In the genomic region with DNA sequence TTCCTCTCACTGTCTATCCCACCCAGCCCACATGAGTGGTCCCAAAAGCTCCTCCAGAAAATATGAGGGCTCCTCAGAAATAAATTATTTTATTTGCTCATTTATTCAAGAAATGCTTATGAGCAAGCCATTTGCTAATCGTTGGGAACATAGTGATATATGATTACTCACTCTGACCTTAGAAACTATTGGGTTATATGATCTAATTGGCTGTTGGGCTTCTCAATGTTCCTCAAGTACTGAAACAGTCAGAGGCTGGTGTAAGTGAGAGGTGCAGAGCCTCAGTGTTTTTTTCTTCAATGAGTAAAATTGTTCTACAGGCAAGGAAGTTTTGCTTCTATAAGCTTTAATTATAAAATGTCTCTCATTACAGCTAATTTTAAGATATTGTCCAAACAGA, we compare ENCODE assay signal across 22 cellular contexts.
"Had no signal": no experiment of that assay in that cellular context is flagged by ENCODE, and none has a peak within 500 bp of the region (broad histone marks: within the 10 kb centered on the region; RNA-seq: fewer than 3 reads in every experiment).

No MANE protein-coding gene starts in this region.

- H3K4me1 Mint-ChIP-seq: naive thymus-derived CD4-positive, alpha-beta T cell; neural progenitor cell had no signal

- H3K27ac Mint-ChIP-seq: activated naive CD4-positive, alpha-beta T cell treated with anti-CD3 and anti-CD28 coated beads for 36 hours; activated T-helper 2 cell treated with anti-CD3 and anti-CD28 coated beads, Interferon-gamma antibody, Interleukin-2, Interleukin-4, amounts not matched to agents 10 μg/mL and 5 μg/mL and 100 μg/mL, durations not matched to agents 14 hours and 24 hours and 36 hours; effector memory CD8-positive, alpha-beta T cell; naive thymus-derived CD4-positive, alpha-beta T cell; neural progenitor cell; stimulated activated naive CD8-positive, alpha-beta T cell treated with anti-CD3 and anti-CD28 coated beads, Interleukin-15, Interleukin-2, amounts not matched to agents 100 ng/mL and 50 ng/mL, for 24 hours had no signal

- DNase-seq: activated CD4-positive, alpha-beta T cell treated with anti-CD3 and anti-CD28 coated beads, Interleukin-2, amount 50 U/mL, for 48 hours; activated naive CD4-positive, alpha-beta T cell treated with anti-CD3 and anti-CD28 coated beads for 36 hours; activated T-cell treated with anti-CD3 and anti-CD28 coated beads, Interleukin-2, amount 50 U/mL, for 1 hour; aorta; dermis blood vessel endothelial cell; effector memory CD8-positive, alpha-beta T cell; heart right ventricle; mesenchymal stem cell; naive thymus-derived CD4-positive, alpha-beta T cell; psoas muscle; right cardiac atrium; stimulated activated CD4-positive, alpha-beta T cell treated with anti-CD3 and anti-CD28 coated beads, Interleukin-15, amount 100 ng/mL, for 24 hours; stimulated activated CD4-positive, alpha-beta T cell treated with anti-CD3 and anti-CD28 coated beads, Interleukin-2, amount 100 ng/mL, for 48 hours; SW 1271; T-helper 2 cell; transverse colon had no signal

- H3K4me2 ChIP-seq: neural progenitor cell had no signal

- H3K27me3 ChIP-seq: heart right ventricle, neural progenitor cell, suprapubic skin, transverse colon, vagina had no signal

- H3K36me3 ChIP-seq: heart right ventricle, neural progenitor cell, suprapubic skin, transverse colon, vagina had no signal

- H3K27ac ChIP-seq: heart right ventricle, neural progenitor cell, psoas muscle, skin epidermis, suprapubic skin, transverse colon, vagina had no signal

- H3K4me3 Mint-ChIP-seq: activated naive CD4-positive, alpha-beta T cell treated with anti-CD3 and anti-CD28 coated beads for 36 hours; effector memory CD8-positive, alpha-beta T cell; naive thymus-derived CD4-positive, alpha-beta T cell; neural progenitor cell; stimulated activated naive CD8-positive, alpha-beta T cell treated with anti-CD3 and anti-CD28 coated beads, Interleukin-15, Interleukin-2, amounts not matched to agents 100 ng/mL and 50 ng/mL, for 24 hours had no signal

- H3K9me3 ChIP-seq: psoas muscle, suprapubic skin, transverse colon, vagina had no signal

- H3K27me3 Mint-ChIP-seq: effector memory CD8-positive, alpha-beta T cell; naive thymus-derived CD4-positive, alpha-beta T cell; stimulated activated naive CD8-positive, alpha-beta T cell treated with anti-CD3 and anti-CD28 coated beads, Interleukin-15, Interleukin-2, amounts not matched to agents 100 ng/mL and 50 ng/mL, for 24 hours had no signal

- ATAC-seq: effector memory CD8-positive, alpha-beta T cell; heart right ventricle; naive thymus-derived CD4-positive, alpha-beta T cell; psoas muscle; right cardiac atrium had no signal

- H3K36me3 Mint-ChIP-seq: neural progenitor cell had no signal

- H3K4me3 ChIP-seq: heart right ventricle, neural progenitor cell, psoas muscle, skin epidermis, suprapubic skin, transverse colon, vagina had no signal

- H3K9me3 Mint-ChIP-seq: neural progenitor cell had no signal

- H3K9ac ChIP-seq: neural progenitor cell had no signal

- H3K4me1 ChIP-seq: heart right ventricle, neural progenitor cell, psoas muscle, suprapubic skin, transverse colon, vagina had no signal

- H2AFZ ChIP-seq: neural progenitor cell had no signal
